Comparison of ENCODE assay signal across 7 cellular contexts in genomic region chr10:110077436-110078120, GRCh38.
DNase-seq lines count a peak whose midpoint lies in the region; ATAC-seq and TF ChIP-seq lines count a peak whose summit lies in the region.

No MANE protein-coding gene starts in this region.

- DNase-seq in T-helper 17 cell = no peak
- no peak for DNase-seq in left ventricle myocardium inferior
- DNase-seq in stimulated activated naive B cell treated with anti-CD40 and anti-IgM and Interleukin-4, amounts not matched to agents 10 μg/mL and 1 μg/mL and 100 μg/mL, for 72 hours = no peak
- DNase-seq in ecto neural progenitor cell (ENCODE audit: low spot score) = no peak
- DNase-seq in effector CD4-positive, alpha-beta T cell = no peak

- no peaks in the 10 kb centered on the region for H3K27me3 Mint-ChIP-seq in T-helper 17 cell
- no peaks in the 10 kb centered on the region for H3K27me3 Mint-ChIP-seq in stimulated activated naive B cell treated with anti-CD40 and anti-IgM and Interleukin-4, amounts not matched to agents 10 μg/mL and 1 μg/mL and 100 μg/mL, for 72 hours

- TF ChIP-seq CTCF in left ventricle myocardium inferior (IDR thresholded peaks at IDR 0.05; ENCODE audit: borderline replicate concordance) = no peak

- peak overlapping the region; percentile 51 for H3K4me3 ChIP-seq in left ventricle myocardium inferior

- H3K9me3 ChIP-seq in T-helper 17 cell (ENCODE audit: control insufficient read depth, low read length, poor library complexity, severe bottlenecking) = no peaks in the 10 kb centered on the region
- H3K9me3 ChIP-seq in left ventricle myocardium inferior (replicated peaks) = no peaks in the 10 kb centered on the region

- peak overlapping the region; percentile 91 for H3K27ac ChIP-seq in left ventricle myocardium inferior (replicated peaks)

- H3K27me3 ChIP-seq in left ventricle myocardium inferior (ENCODE audit: low read depth) = no peaks in the 10 kb centered on the region

- intact Hi-C loops in left ventricle myocardium inferior (cut with micrococcal nuclease) = no loop called here

- H3K36me3 ChIP-seq in left ventricle myocardium inferior = no peaks in the 10 kb centered on the region

- ATAC-seq in HG02798 (IDR thresholded peaks at IDR 0.05; ENCODE audit: poor library complexity, unreplicated experiment) = peak; percentile 28
- ATAC-seq in T-helper 17 cell = peak; percentile 39
- ATAC-seq in stimulated activated naive B cell treated with anti-CD40 and anti-IgM and Interleukin-4, amounts not matched to agents 10 μg/mL and 1 μg/mL and 100 μg/mL, for 72 hours (replicated peaks) = peak; percentile 54
- no peak for ATAC-seq in GM19455 (IDR thresholded peaks at IDR 0.05; ENCODE audit: unreplicated experiment)

- H3K4me1 ChIP-seq in left ventricle myocardium inferior = peaks cover 98% of the 10 kb centered on the region

- H3K9me3 Mint-ChIP-seq in stimulated activated naive B cell treated with anti-CD40 and anti-IgM and Interleukin-4, amounts not matched to agents 10 μg/mL and 1 μg/mL and 100 μg/mL, for 72 hours = no peaks in the 10 kb centered on the region

- H3K36me3 Mint-ChIP-seq in T-helper 17 cell (ENCODE audit: low read depth) = no peaks in the 10 kb centered on the region
- H3K36me3 Mint-ChIP-seq in stimulated activated naive B cell treated with anti-CD40 and anti-IgM and Interleukin-4, amounts not matched to agents 10 μg/mL and 1 μg/mL and 100 μg/mL, for 72 hours = peaks cover 4 to 5% of the 10 kb centered on the region in 2 donors

- H3K4me1 Mint-ChIP-seq in T-helper 17 cell = peaks cover 64% of the 10 kb centered on the region
- H3K4me1 Mint-ChIP-seq in stimulated activated naive B cell treated with anti-CD40 and anti-IgM and Interleukin-4, amounts not matched to agents 10 μg/mL and 1 μg/mL and 100 μg/mL, for 72 hours = peaks cover 42 to 67% of the 10 kb centered on the region in 2 donors

- peak overlapping the region; percentile 98 for H3K27ac Mint-ChIP-seq in T-helper 17 cell
- peak overlapping the region; percentile 91 for H3K27ac Mint-ChIP-seq in stimulated activated naive B cell treated with anti-CD40 and anti-IgM and Interleukin-4, amounts not matched to agents 10 μg/mL and 1 μg/mL and 100 μg/mL, for 72 hours

- H3K4me3 Mint-ChIP-seq in T-helper 17 cell = peak overlapping the region; percentile 93
- H3K4me3 Mint-ChIP-seq in stimulated activated naive B cell treated with anti-CD40 and anti-IgM and Interleukin-4, amounts not matched to agents 10 μg/mL and 1 μg/mL and 100 μg/mL, for 72 hours = peak overlapping the region; percentile 69 to 74
